8 cellular contexts compared by ENCODE assay signal in the genomic region with DNA sequence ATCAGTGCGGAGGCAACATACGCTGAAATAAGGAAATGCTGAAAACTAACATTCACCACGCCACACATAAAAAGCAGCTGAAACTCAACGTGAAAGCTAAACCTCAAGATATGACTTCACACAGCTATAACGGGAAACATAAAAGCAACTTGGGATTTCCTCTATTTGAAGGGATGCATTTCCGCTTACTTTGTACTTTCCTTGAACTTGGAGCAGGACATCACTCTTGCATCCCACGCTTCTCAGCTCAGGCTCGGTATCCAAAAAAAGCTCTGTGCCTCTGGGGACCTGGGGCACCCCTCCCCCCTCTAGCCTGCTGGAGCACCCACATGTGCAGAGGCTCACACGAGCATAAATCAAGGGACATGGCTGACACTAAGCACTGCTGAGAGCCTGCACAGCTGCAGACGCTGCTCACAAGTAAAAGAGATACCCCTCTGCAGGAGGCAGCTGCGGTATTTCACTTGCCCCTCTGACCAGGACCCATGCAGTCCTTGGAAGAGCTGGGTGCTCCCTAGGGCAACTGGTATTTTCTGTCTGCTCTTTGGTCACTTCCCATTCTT. TPM values are rescaled to one million over a fixed set of nuclear protein-coding genes. Genes with fewer than 3 reads are reported as not detected.
A peak's percentile ranks its signal among the peaks of the same experiment; 100 is the strongest.
DNase-seq lines count a peak whose midpoint lies in the region; ATAC-seq and TF ChIP-seq lines count a peak whose summit lies in the region.

No MANE protein-coding gene starts in this region.

- H3K36me3 ChIP-seq in ectodermal cell (ENCODE audit: control insufficient read depth, insufficient read depth, low read length) (no peaks in the 10 kb centered on the region), psoas muscle (ENCODE audit: insufficient read depth in 1 of 2, low read depth in 1 of 2) (no peaks in the 10 kb centered on the region)

- H3K27ac ChIP-seq in ectodermal cell (ENCODE audit: insufficient read depth, low read depth, low read length, poor library complexity, severe bottlenecking) = peak overlapping the region; percentile 26
- H3K27ac ChIP-seq in psoas muscle = peak overlapping the region; percentile 74

- WGBS in ectodermal cell, 2 experiments = 67 to 68% methylated on average over 11 of the region's 11 CpGs
- 1 to 8% (median 3%) methylated on average over 11 of the region's 11 CpGs for WGBS in psoas muscle, 3 donors

- no peaks in the 10 kb centered on the region for H3K27me3 ChIP-seq in ectodermal cell (ENCODE audit: control insufficient read depth, insufficient read depth, low read length, poor library complexity, severe bottlenecking)
- H3K27me3 ChIP-seq in psoas muscle (ENCODE audit: insufficient read depth in 3 of 3, low read length in 2 of 3) = no peaks in the 10 kb centered on the region

- H3K9me3 ChIP-seq in ectodermal cell (ENCODE audit: control insufficient read depth, low read length) (no peaks in the 10 kb centered on the region), psoas muscle (no peaks in the 10 kb centered on the region)

- intact Hi-C loops in psoas muscle (cut with DNase I) = no loop called here

- peak; percentile 60 for DNase-seq in Jurkat, Clone E6-1 (ENCODE audit: low read depth, low spot score)
- DNase-seq in psoas muscle (peak; percentile 50 to 89), LoVo (ENCODE audit: low spot score) (no peak), NCI-H1694 (lab: John Stamatoyannopoulos, UW) (no peak), NCI-H1436 treated with DMSO at 0.1 percent for 48 hours (lab: John Stamatoyannopoulos, UW) (no peak)

- H3K4me3 ChIP-seq in Jurkat, Clone E6-1 (ENCODE audit: low read length) = peak overlapping the region; percentile 42
- H3K4me3 ChIP-seq in ectodermal cell (ENCODE audit: insufficient read depth, low read depth, low read length) (no peak overlapping the region), psoas muscle (peak overlapping the region; percentile 22)

- peaks cover 14% of the 10 kb centered on the region for H3K4me1 ChIP-seq in ectodermal cell (ENCODE audit: control insufficient read depth, insufficient read depth, low read length)
- peaks cover 64% of the 10 kb centered on the region for H3K4me1 ChIP-seq in psoas muscle

- peak; percentile 50 for ATAC-seq in GM18499 (IDR thresholded peaks at IDR 0.05; ENCODE audit: insufficient read depth, unreplicated experiment)
- peak; percentile 81 for ATAC-seq in GM21529 (IDR thresholded peaks at IDR 0.05; ENCODE audit: unreplicated experiment)
- ATAC-seq in psoas muscle = peak; percentile 92 to 97 (median 94)

- no peak for TF ChIP-seq CTCF in psoas muscle (IDR thresholded peaks at IDR 0.05)

RNA-seq across cellular contexts. Expression of a gene that starts 34.2 kb away (rescaled TPM):
- polyA plus RNA-seq in Jurkat, Clone E6-1 (2012; ENCODE audit: insufficient read depth, insufficient read length) = 22.6 TPM
- 44.0 TPM for polyA plus RNA-seq in ectodermal cell (2013, experiment 1 of 4)
- polyA plus RNA-seq in ectodermal cell (2013, experiment 2 of 4) = 47.7 TPM
- polyA plus RNA-seq in ectodermal cell (2013, experiment 3 of 4) = 32.8 TPM
- 38.9 TPM for polyA plus RNA-seq in ectodermal cell (2013, experiment 4 of 4)
- total RNA-seq in psoas muscle = 10 to 100 TPM; 52.7 to 84.4 (median 63.3) TPM
- 10 to 100 TPM; 20.2 to 53.4 (median 29.0) TPM for polyA plus RNA-seq in psoas muscle

Comparison
In these comparisons a context has a peak if more than half of its experiments do, and no peak if none do; other contexts are left out.
1. DNase-seq: peak in Jurkat, Clone E6-1 (single experiment) and psoas muscle (2 of 2); none in LoVo (single experiment), NCI-H1694 (single experiment) and NCI-H1436 treated with DMSO at 0.1 percent for 48 hours (single experiment).
2. Peak in every context shown above with its lines, with median percentiles within 50 percentile points of each other: ATAC-seq.